Comparison of ENCODE assay signal across 1 cellular context in genomic region chr1:18805925-18806849, GRCh38.
TF ChIP-seq lines count a peak whose summit lies in the region.

No MANE protein-coding gene starts in this region.

TF ChIP-seq in HepG2, 621 proteins besides CTCF, POLR2A, EP300 and RAD21:
- TF ChIP-seq ZKSCAN1 (IDR thresholded peaks at IDR 0.05; ENCODE audit: low read length) (peak; percentile 96), ZNF562 (CRISPR knock-in tag; IDR thresholded peaks at IDR 0.05; ENCODE audit: borderline replicate concordance) (no peak), CREB3 (CRISPR knock-in tag; IDR thresholded peaks at IDR 0.05) (no peak), ZNF407 (CRISPR knock-in tag; IDR thresholded peaks at IDR 0.05; ENCODE audit: not compliant biosample characterization) (no peak), ZNF879 (CRISPR knock-in tag; IDR thresholded peaks at IDR 0.05) (no peak)
